ENCODE assay signal across 8 cellular contexts in the genomic region with DNA sequence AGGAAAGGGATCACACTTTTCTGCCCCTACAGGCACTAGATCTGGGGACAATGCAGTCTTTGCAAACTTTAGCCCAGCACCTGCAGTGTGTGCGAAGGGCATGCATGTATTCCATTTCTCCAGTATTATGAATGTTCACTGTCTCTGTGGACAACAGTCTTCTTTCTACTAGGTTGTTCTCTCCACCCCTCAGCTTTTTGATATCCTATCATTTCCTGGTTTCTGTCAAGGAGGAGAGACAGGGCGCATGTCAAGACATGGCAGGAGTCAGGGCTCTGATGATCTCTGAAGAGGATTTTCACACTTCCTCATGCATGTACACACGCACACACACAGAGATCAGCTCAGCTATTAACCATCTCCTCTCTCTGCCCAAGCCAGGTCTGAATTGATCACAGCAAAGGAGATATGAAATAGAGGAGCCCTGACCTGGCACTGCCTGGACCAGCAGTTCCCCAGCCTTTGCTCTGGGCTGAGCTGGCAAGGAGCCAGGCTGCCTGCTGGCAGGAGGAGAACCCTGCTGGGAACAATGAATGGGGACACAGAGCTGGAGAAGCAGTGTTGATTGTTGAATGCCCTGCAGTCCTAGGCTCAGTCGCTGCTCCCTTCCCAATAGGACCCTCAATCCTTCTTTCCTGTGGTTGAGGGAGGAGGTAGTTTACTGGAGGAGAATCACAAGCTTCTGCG. TPM values are rescaled to one million over a fixed set of nuclear protein-coding genes. Genes with fewer than 3 reads are reported as not detected.
DNase-seq lines count a peak whose midpoint lies in the region; ATAC-seq and TF ChIP-seq lines count a peak whose summit lies in the region.

No MANE protein-coding gene starts in this region.

- H3K27me3 ChIP-seq in H7 (ENCODE audit: control insufficient read depth, insufficient read depth, low read length), result no peaks in the 10 kb centered on the region
- no peaks in the 10 kb centered on the region for H3K27me3 ChIP-seq in endodermal cell (ENCODE audit: control insufficient read depth, insufficient read depth, low read length, poor library complexity, severe bottlenecking)
- H3K27me3 ChIP-seq in MM.1S (replicated peaks; ENCODE audit: insufficient read depth, low read length), result no peaks in the 10 kb centered on the region

- H3K4me1 Mint-ChIP-seq in endodermal cell (peaks cover 10% of the 10 kb centered on the region), T-cell (no peaks in the 10 kb centered on the region)

- H3K4me1 ChIP-seq in endodermal cell (ENCODE audit: control insufficient read depth, insufficient read depth, low read length) (peaks cover 5% of the 10 kb centered on the region), MM.1S (ENCODE audit: low read length) (no peaks in the 10 kb centered on the region)

- H3K27ac ChIP-seq in endodermal cell (ENCODE audit: low read depth, low read length) (no peak overlapping the region), MM.1S (ENCODE audit: low read length) (no peak overlapping the region)

- H3K9me2 ChIP-seq in MM.1S (replicated peaks; ENCODE audit: insufficient read depth, low read length), result no peaks in the 10 kb centered on the region

- H3K4me2 ChIP-seq in MM.1S (ENCODE audit: low read depth, low read length), result no peak overlapping the region

- no peak overlapping the region for H3K9ac ChIP-seq in endodermal cell (ENCODE audit: extremely low read depth, low read length, poor library complexity, severe bottlenecking)
- H3K9ac ChIP-seq in MM.1S (ENCODE audit: low read length), result no peak overlapping the region

- H3K27me3 Mint-ChIP-seq in endodermal cell (ENCODE audit: insufficient read depth) (peaks cover 2% of the 10 kb centered on the region), T-cell (peaks cover 8 to 12% of the 10 kb centered on the region in 2 donors)

- no peak overlapping the region for H3K4me3 ChIP-seq in H7 (ENCODE audit: insufficient read depth, low read depth, low read length)
- no peak overlapping the region for H3K4me3 ChIP-seq in endodermal cell (ENCODE audit: low read length)
- H3K4me3 ChIP-seq in MM.1S (ENCODE audit: low read length), result no peak overlapping the region

- POLR2A ChIA-PET in T-cell (lab: Charles Lee), result no interaction called here

- H3K36me3 ChIP-seq in H7 (replicated peaks; ENCODE audit: control insufficient read depth, insufficient read depth, low read length) (no peaks in the 10 kb centered on the region), endodermal cell (ENCODE audit: control insufficient read depth, insufficient read depth, low read length) (no peaks in the 10 kb centered on the region), MM.1S (replicated peaks; ENCODE audit: insufficient read depth, low read length) (no peaks in the 10 kb centered on the region)

- H3K9me3 ChIP-seq in endodermal cell (ENCODE audit: control insufficient read depth, low read length) (no peaks in the 10 kb centered on the region), MM.1S (replicated peaks; ENCODE audit: insufficient read depth, low read length) (no peaks in the 10 kb centered on the region)

- no peaks in the 10 kb centered on the region for H3F3A ChIP-seq in MM.1S (ENCODE audit: insufficient read depth, low read length)

- no peak for ATAC-seq in T-cell (replicated peaks in 1 of 4)

- H2AFZ ChIP-seq in MM.1S (ENCODE audit: low read length), result no peak overlapping the region

- H3K4me3 Mint-ChIP-seq in endodermal cell (no peak overlapping the region), T-cell (no peak overlapping the region)

- no peaks in the 10 kb centered on the region for H3K9me3 Mint-ChIP-seq in endodermal cell
- no peaks in the 10 kb centered on the region for H3K9me3 Mint-ChIP-seq in T-cell

- CTCF ChIA-PET in T-cell (lab: Charles Lee), result interaction anchor here (0.5 to 0.6 kb wide), 2 partner anchors 26 to 73 kb away, joined by 3 to 6 read pairs; no protein-coding TSS in a partner anchor

- no peaks in the 10 kb centered on the region for H3K79me2 ChIP-seq in MM.1S (ENCODE audit: low read length)

- TF ChIP-seq CTCF in endodermal cell (conservative IDR thresholded peaks at IDR 0.05) (no peak), MM.1S (IDR thresholded peaks at IDR 0.05; ENCODE audit: low read length) (no peak)

- H3K36me3 Mint-ChIP-seq in endodermal cell (ENCODE audit: low read depth) (no peaks in the 10 kb centered on the region), T-cell (no peaks in the 10 kb centered on the region)

- H3K27ac Mint-ChIP-seq in endodermal cell (peak overlapping the region; percentile 8), T-cell (no peak overlapping the region)

- 53 to 58% methylated on average over 2 to 5 of the region's 5 CpGs for WGBS in endodermal cell (ENCODE audit: insufficient coverage in 1 of 2, insufficient read length in 1 of 2), 2 experiments

- peak; percentile 74 for DNase-seq in H7
- DNase-seq in NCI-H345 (lab: John Stamatoyannopoulos, UW), result peak; percentile 91
- peak; percentile 94 for DNase-seq in endodermal cell
- DNase-seq in pons (ENCODE audit: low spot score), result peak; percentile 94
- DNase-seq in COLO829 (ENCODE audit: low spot score), result no peak
- DNase-seq in MM.1S, result no peak
- no peak for DNase-seq in T-cell
- DNase-seq in cerebellar nuclear complex (lab: John Stamatoyannopoulos, UW), result no peak

- H4K20me1 ChIP-seq in MM.1S (ENCODE audit: insufficient read depth, low read length), result no peaks in the 10 kb centered on the region

RNA-seq across cellular contexts. Expression of gene GPR179, which starts 2.6 kb away (rescaled TPM):
- 0.04 and 0.07 TPM in 2 replicates for total RNA-seq in H7 (2014; rRNA removed; shearing (Covaris generic))
- total RNA-seq in endodermal cell, result not detected
- polyA plus RNA-seq in endodermal cell (2013, experiment 1 of 2), result not detected
- 0.04 TPM for polyA plus RNA-seq in endodermal cell (2013, experiment 2 of 2)
- total RNA-seq in T-cell, result under 1 TPM in 4 of 5 donors, not detected in 1; 0.03 to 0.53 (median 0.08) TPM

RNA-seq across cellular contexts. Expression of gene SOCS7, which starts 10.5 kb away (rescaled TPM):
- total RNA-seq in H7 (2014; rRNA removed; shearing (Covaris generic)), result 18.3 and 25.7 TPM in 2 replicates
- 10 to 100 TPM; 24.4 to 28.1 TPM for total RNA-seq in endodermal cell
- 18.4 TPM for polyA plus RNA-seq in endodermal cell (2013, experiment 1 of 2)
- 16.2 TPM for polyA plus RNA-seq in endodermal cell (2013, experiment 2 of 2)
- 10 to 100 TPM; 18.9 to 24.5 (median 20.7) TPM for total RNA-seq in T-cell

RNA-seq across cellular contexts. Expression of gene MRPL45, which starts 44.2 kb away (rescaled TPM):
- total RNA-seq in H7 (2014; rRNA removed; shearing (Covaris generic)), result 81.3 and 99.2 TPM in 2 replicates
- total RNA-seq in endodermal cell (10 to 100 TPM; 48.8 to 51.9 TPM), T-cell (10 to 100 TPM; 16.3 to 21.7 (median 19.5) TPM)
- polyA plus RNA-seq in endodermal cell (2013, experiment 1 of 2), result 49.7 TPM
- polyA plus RNA-seq in endodermal cell (2013, experiment 2 of 2), result 47.2 TPM

Comparison
In these comparisons a context has a peak if more than half of its experiments do, and no peak if none do; other contexts are left out.
1. DNase-seq: peak in H7 (single experiment), NCI-H345 (single experiment), endodermal cell (single experiment) and pons (single experiment); none in COLO829 (single experiment), MM.1S (single experiment), T-cell (0 of 34) and cerebellar nuclear complex (0 of 2).